Comparison of ENCODE assay signal across 1 cellular context in the genomic region with DNA sequence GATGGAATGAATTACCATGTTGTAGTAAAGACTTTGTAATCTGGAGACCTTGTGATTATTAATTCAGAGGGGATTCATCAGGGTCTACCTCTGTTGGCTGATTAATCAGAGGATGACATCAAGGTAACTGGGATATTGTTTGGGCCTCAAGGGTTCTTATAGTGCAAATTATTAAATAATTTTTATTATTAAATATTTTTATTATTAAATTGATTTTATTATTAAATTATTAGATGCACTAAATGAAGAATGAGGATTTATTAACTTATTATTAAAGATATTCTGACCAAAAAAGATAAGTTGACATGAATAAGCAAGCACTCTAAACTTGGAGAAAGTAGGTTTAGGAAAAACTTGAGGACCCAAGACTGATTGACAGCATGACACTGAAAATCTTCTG.
TF ChIP-seq lines count a peak whose summit lies in the region.

No MANE protein-coding gene starts in this region.

TF ChIP-seq in GM23338, 12 proteins besides CTCF, POLR2A, EP300 and RAD21 (continued from another document):
- TF ChIP-seq, protein P1, sequence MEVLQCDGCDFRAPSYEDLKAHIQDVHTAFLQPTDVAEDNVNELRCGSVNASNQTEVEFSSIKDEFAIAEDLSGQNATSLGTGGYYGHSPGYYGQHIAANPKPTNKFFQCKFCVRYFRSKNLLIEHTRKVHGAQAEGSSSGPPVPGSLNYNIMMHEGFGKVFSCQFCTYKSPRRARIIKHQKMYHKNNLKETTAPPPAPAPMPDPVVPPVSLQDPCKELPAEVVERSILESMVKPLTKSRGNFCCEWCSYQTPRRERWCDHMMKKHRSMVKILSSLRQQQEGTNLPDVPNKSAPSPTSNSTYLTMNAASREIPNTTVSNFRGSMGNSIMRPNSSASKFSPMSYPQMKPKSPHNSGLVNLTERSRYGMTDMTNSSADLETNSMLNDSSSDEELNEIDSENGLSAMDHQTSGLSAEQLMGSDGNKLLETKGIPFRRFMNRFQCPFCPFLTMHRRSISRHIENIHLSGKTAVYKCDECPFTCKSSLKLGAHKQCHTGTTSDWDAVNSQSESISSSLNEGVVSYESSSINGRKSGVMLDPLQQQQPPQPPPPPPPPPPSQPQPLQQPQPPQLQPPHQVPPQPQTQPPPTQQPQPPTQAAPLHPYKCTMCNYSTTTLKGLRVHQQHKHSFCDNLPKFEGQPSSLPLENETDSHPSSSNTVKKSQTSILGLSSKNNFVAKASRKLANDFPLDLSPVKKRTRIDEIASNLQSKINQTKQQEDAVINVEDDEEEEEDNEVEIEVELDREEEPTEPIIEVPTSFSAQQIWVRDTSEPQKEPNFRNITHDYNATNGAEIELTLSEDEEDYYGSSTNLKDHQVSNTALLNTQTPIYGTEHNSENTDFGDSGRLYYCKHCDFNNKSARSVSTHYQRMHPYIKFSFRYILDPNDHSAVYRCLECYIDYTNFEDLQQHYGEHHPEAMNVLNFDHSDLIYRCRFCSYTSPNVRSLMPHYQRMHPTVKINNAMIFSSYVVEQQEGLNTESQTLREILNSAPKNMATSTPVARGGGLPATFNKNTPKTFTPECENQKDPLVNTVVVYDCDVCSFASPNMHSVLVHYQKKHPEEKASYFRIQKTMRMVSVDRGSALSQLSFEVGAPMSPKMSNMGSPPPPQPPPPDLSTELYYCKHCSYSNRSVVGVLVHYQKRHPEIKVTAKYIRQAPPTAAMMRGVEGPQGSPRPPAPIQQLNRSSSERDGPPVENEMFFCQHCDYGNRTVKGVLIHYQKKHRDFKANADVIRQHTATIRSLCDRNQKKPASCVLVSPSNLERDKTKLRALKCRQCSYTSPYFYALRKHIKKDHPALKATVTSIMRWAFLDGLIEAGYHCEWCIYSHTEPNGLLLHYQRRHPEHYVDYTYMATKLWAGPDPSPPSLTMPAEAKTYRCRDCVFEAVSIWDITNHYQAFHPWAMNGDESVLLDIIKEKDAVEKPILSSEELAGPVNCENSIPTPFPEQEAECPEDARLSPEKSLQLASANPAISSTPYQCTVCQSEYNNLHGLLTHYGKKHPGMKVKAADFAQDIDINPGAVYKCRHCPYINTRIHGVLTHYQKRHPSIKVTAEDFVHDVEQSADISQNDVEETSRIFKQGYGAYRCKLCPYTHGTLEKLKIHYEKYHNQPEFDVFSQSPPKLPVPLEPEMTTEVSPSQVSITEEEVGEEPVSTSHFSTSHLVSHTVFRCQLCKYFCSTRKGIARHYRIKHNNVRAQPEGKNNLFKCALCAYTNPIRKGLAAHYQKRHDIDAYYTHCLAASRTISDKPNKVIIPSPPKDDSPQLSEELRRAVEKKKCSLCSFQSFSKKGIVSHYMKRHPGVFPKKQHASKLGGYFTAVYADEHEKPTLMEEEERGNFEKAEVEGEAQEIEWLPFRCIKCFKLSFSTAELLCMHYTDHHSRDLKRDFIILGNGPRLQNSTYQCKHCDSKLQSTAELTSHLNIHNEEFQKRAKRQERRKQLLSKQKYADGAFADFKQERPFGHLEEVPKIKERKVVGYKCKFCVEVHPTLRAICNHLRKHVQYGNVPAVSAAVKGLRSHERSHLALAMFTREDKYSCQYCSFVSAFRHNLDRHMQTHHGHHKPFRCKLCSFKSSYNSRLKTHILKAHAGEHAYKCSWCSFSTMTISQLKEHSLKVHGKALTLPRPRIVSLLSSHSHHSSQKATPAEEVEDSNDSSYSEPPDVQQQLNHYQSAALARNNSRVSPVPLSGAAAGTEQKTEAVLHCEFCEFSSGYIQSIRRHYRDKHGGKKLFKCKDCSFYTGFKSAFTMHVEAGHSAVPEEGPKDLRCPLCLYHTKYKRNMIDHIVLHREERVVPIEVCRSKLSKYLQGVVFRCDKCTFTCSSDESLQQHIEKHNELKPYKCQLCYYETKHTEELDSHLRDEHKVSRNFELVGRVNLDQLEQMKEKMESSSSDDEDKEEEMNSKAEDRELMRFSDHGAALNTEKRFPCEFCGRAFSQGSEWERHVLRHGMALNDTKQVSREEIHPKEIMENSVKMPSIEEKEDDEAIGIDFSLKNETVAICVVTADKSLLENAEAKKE (CRISPR knock-in tag; IDR thresholded peaks at IDR 0.05): no peak
- TF ChIP-seq ZNF114 (CRISPR knock-in tag; IDR thresholded peaks at IDR 0.05) (no peak), JUNB (IDR thresholded peaks at IDR 0.05; ENCODE audit: unreplicated experiment) (no peak)
